ENCODE assay signal across 9 cellular contexts in genomic region chr1:214514032-214514818, GRCh38. TPM values are rescaled to one million over a fixed set of nuclear protein-coding genes. Genes with fewer than 3 reads are reported as not detected.
DNase-seq lines count a peak whose midpoint lies in the region; ATAC-seq and TF ChIP-seq lines count a peak whose summit lies in the region.
"Had no signal": no experiment of that assay in that cellular context is flagged by ENCODE, and none has a peak within 500 bp of the region (broad histone marks: within the 10 kb centered on the region; RNA-seq: fewer than 3 reads in every experiment).

No MANE protein-coding gene starts in this region.

- peak overlapping the region; percentile 1 for H3K9ac ChIP-seq in NT2/D1 (ENCODE audit: insufficient read length, low read depth)
- no peak overlapping the region for H3K9ac ChIP-seq in fibroblast of lung (ENCODE audit: insufficient read depth, low read length)

- peak in 3 of 4 donors; percentile 57 to 73 (median 60) for ATAC-seq in psoas muscle
- ATAC-seq in GM21737 (IDR thresholded peaks at IDR 0.05; ENCODE audit: unreplicated experiment): no peak

- H3K79me2 ChIP-seq in fibroblast of lung (ENCODE audit: control insufficient read depth, insufficient read depth, low read length): peaks cover 75% of the 10 kb centered on the region

- H4K20me1 ChIP-seq in fibroblast of lung (ENCODE audit: control insufficient read depth, extremely low read depth, insufficient read depth, low read length): no peaks in the 10 kb centered on the region

- H3K4me1 Mint-ChIP-seq in activated T-cell treated with anti-CD3 and anti-CD28 coated beads, Interleukin-2, amount 50 U/mL, for 24 hours (ENCODE audit: low read depth): peaks cover 5% of the 10 kb centered on the region

- peaks cover 3% of the 10 kb centered on the region for H3K9me3 Mint-ChIP-seq in activated T-cell treated with anti-CD3 and anti-CD28 coated beads, Interleukin-2, amount 50 U/mL, for 24 hours
- H3K9me3 Mint-ChIP-seq: activated naive CD4-positive, alpha-beta T cell treated with anti-CD3 and anti-CD28 coated beads, Interleukin-2, amount 50 U/mL, for 24 hours had no signal

- no peak for TF ChIP-seq POLR2A in Peyer's patch (IDR thresholded peaks at IDR 0.05)

- H3K4me3 ChIP-seq in NT2/D1 (ENCODE audit: insufficient read length, low read depth): no peak overlapping the region
- peak overlapping the region in 2 of 4 experiments; percentile 8 to 34 for H3K4me3 ChIP-seq in fibroblast of lung (replicated peaks in 1 of 4; ENCODE audit: control extremely low read depth in 1 of 4, insufficient read depth in 1 of 4, low read depth in 3 of 4, low read length in 4 of 4)
- peak overlapping the region; percentile 2 for H3K4me3 ChIP-seq in psoas muscle
- H3K4me3 ChIP-seq in Peyer's patch: no peak overlapping the region

- H3K4me1 ChIP-seq in NT2/D1 (ENCODE audit: insufficient read depth, insufficient read length) (peaks cover 4% of the 10 kb centered on the region), fibroblast of lung (ENCODE audit: control insufficient read depth, extremely low read depth, insufficient read depth, low read length) (peaks cover 10% of the 10 kb centered on the region), psoas muscle (peaks cover 73% of the 10 kb centered on the region), Peyer's patch (peaks cover 0 to 18% (median 0%) of the 10 kb centered on the region in 4 donors)

- H2AFZ ChIP-seq in fibroblast of lung (ENCODE audit: low read length): no peak overlapping the region

- no peak overlapping the region for H3K4me3 Mint-ChIP-seq in activated T-cell treated with anti-CD3 and anti-CD28 coated beads, Interleukin-2, amount 50 U/mL, for 24 hours
- H3K4me3 Mint-ChIP-seq: activated naive CD4-positive, alpha-beta T cell treated with anti-CD3 and anti-CD28 coated beads, Interleukin-2, amount 50 U/mL, for 24 hours had no signal

- H3K9me3 ChIP-seq in NT2/D1 (ENCODE audit: insufficient read depth, low read length): peaks cover 30% of the 10 kb centered on the region
- H3K9me3 ChIP-seq in fibroblast of lung (ENCODE audit: control insufficient read depth, insufficient read depth, low read depth, low read length): no peaks in the 10 kb centered on the region
- H3K9me3 ChIP-seq in psoas muscle: no peaks in the 10 kb centered on the region
- H3K9me3 ChIP-seq in Peyer's patch: no peaks in the 10 kb centered on the region

- H3K27ac Mint-ChIP-seq in activated T-cell treated with anti-CD3 and anti-CD28 coated beads, Interleukin-2, amount 50 U/mL, for 24 hours: no peak overlapping the region
- H3K27ac Mint-ChIP-seq: activated naive CD4-positive, alpha-beta T cell treated with anti-CD3 and anti-CD28 coated beads, Interleukin-2, amount 50 U/mL, for 24 hours had no signal

- H3K4me2 ChIP-seq in fibroblast of lung (ENCODE audit: extremely low read depth, insufficient read depth, low read length): peak overlapping the region; percentile 38

- intact Hi-C loops in psoas muscle (cut with DNase I): no loop called here

- no peaks in the 10 kb centered on the region for H3K27me3 ChIP-seq in NT2/D1 (ENCODE audit: insufficient read depth, insufficient read length)
- H3K27me3 ChIP-seq in fibroblast of lung (ENCODE audit: control insufficient read depth, insufficient read depth, low read length): no peaks in the 10 kb centered on the region
- H3K27me3 ChIP-seq in psoas muscle (ENCODE audit: insufficient read depth in 3 of 3, low read length in 2 of 3): no peaks in the 10 kb centered on the region
- no peaks in the 10 kb centered on the region for H3K27me3 ChIP-seq in Peyer's patch

- peaks cover 9% of the 10 kb centered on the region for H3K36me3 ChIP-seq in NT2/D1 (ENCODE audit: insufficient read depth, insufficient read length, low read length)
- H3K36me3 ChIP-seq in fibroblast of lung (ENCODE audit: control insufficient read depth, insufficient read depth, low read length): no peaks in the 10 kb centered on the region
- H3K36me3 ChIP-seq in psoas muscle (ENCODE audit: insufficient read depth in 1 of 2, low read depth in 1 of 2): no peaks in the 10 kb centered on the region
- no peaks in the 10 kb centered on the region for H3K36me3 ChIP-seq in Peyer's patch

- WGBS in psoas muscle, 3 donors: 61 to 67% (median 61%) methylated on average over 9 of the region's 9 CpGs

- peak; percentile 79 for DNase-seq in HCEC 1CT
- DNase-seq in NT2/D1 (ENCODE audit: low read depth, low spot score): no peak
- DNase-seq in fibroblast of lung (ENCODE audit: low read depth in 2 of 2): peak; percentile 78 to 91
- DNase-seq in psoas muscle: no peak
- no peak for DNase-seq in activated T-cell treated with anti-CD3 and anti-CD28 coated beads, Interleukin-2, amount 50 U/mL, for 24 hours
- no peak for DNase-seq in Peyer's patch
- DNase-seq: NCI-H2171 treated with DMSO at 0.1 percent for 48 hours had no signal

- peaks cover 8% of the 10 kb centered on the region for H3K27me3 Mint-ChIP-seq in activated T-cell treated with anti-CD3 and anti-CD28 coated beads, Interleukin-2, amount 50 U/mL, for 24 hours

- no peak overlapping the region for H3K27ac ChIP-seq in fibroblast of lung (ENCODE audit: insufficient read depth, low read length)
- H3K27ac ChIP-seq in psoas muscle: peak overlapping the region; percentile 38
- no peak overlapping the region for H3K27ac ChIP-seq in Peyer's patch

- H3K36me3 Mint-ChIP-seq in activated T-cell treated with anti-CD3 and anti-CD28 coated beads, Interleukin-2, amount 50 U/mL, for 24 hours (ENCODE audit: low read depth): no peaks in the 10 kb centered on the region
- H3K36me3 Mint-ChIP-seq: activated naive CD4-positive, alpha-beta T cell treated with anti-CD3 and anti-CD28 coated beads, Interleukin-2, amount 50 U/mL, for 24 hours had no signal

- no peak for TF ChIP-seq CTCF in fibroblast of lung (conservative IDR thresholded peaks at IDR 0.05 in 1 of 2, IDR thresholded peaks at IDR 0.05 in 1 of 2; ENCODE audit: low read depth in 1 of 2, low read length in 2 of 2)
- TF ChIP-seq CTCF in psoas muscle (IDR thresholded peaks at IDR 0.05): no peak
- TF ChIP-seq CTCF in Peyer's patch (IDR thresholded peaks at IDR 0.05): no peak

RNA-seq across cellular contexts. Expression of gene PTPN14, which starts 37.2 kb away (rescaled TPM):
- total RNA-seq in fibroblast of lung (34.9 and 56.1 TPM in 2 replicates), psoas muscle (100 to 1,000 TPM in 1 of 4 donors, 10 to 100 TPM in 3; 50.8 to 106 (median 63.3) TPM), Peyer's patch (1 to 10 TPM; 1.9 to 6.6 (median 4.2) TPM)
- polyA plus RNA-seq in fibroblast of lung (38.7 and 46.7 TPM in 2 replicates), psoas muscle (10 to 100 TPM in 1 of 3 donors, 1 to 10 TPM in 2; 7.2 to 27.9 (median 9.1) TPM)
- 21.1 and 27.7 TPM in 2 replicates for polyA plus RNA-seq in fibroblast of lung (2012)
- polyA minus RNA-seq in fibroblast of lung (ENCODE audit: low replicate concordance): 78.5 and 103 TPM in 2 replicates

Comparison
In these comparisons a context has a peak if more than half of its experiments do, and no peak if none do; other contexts are left out.
1. DNase-seq: peak in HCEC 1CT (single experiment) and fibroblast of lung (2 of 2); none in NT2/D1 (single experiment), psoas muscle (0 of 2), activated T-cell treated with anti-CD3 and anti-CD28 coated beads, Interleukin-2, amount 50 U/mL, for 24 hours (single experiment) and Peyer's patch (0 of 3).